ENCODE assay signal across 13 cellular contexts in the genomic region with DNA sequence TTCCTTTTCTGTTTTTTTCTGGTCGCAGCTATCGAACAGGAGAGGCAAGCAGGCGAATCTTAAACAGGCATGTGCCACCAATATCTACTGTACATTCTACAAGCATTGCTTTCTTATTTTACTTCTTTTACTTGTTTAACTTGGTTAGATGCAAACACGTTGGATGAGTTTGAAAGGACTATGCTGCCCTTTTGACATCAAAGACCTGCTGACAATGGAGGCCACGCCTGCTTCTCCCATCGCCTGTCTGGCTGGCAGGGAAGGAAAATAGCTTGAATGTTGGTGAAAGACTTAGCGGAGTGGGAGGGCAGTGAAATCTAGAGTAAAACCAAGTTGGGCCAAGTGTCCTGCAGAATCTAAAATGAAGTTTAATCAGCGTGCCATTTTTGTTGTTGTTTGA. TPM values are rescaled to one million over a fixed set of nuclear protein-coding genes. Genes with fewer than 3 reads are reported as not detected.
A peak's percentile ranks its signal among the peaks of the same experiment; 100 is the strongest.
DNase-seq lines count a peak whose midpoint lies in the region; ATAC-seq and TF ChIP-seq lines count a peak whose summit lies in the region.
"Had no signal": no experiment of that assay in that cellular context is flagged by ENCODE, and none has a peak within 500 bp of the region (broad histone marks: within the 10 kb centered on the region; RNA-seq: fewer than 3 reads in every experiment).

No MANE protein-coding gene starts in this region.

- DNase-seq in GM12864 (ENCODE audit: low read depth) (no peak), memory B cell (ENCODE audit: low spot score in 2 of 2) (no peak), coronary artery (ENCODE audit: low spot score) (no peak), NCI-H748 treated with DMSO at 0.1 percent for 48 hours (lab: John Stamatoyannopoulos, UW) (no peak), left lobe of liver (ENCODE audit: low spot score) (no peak)
- DNase-seq in activated T-helper 2 cell treated with anti-CD3 and anti-CD28 coated beads, Interferon-gamma antibody, Interleukin-2, Interleukin-4, amounts not matched to agents 10 μg/mL and 5 μg/mL and 100 μg/mL, durations not matched to agents 14 hours and 24 hours and 36 hours (ENCODE audit: low spot score): no peak
- DNase-seq: activated CD4-positive, alpha-beta T cell treated with anti-CD3 and anti-CD28 coated beads, Interleukin-2, amount 50 U/mL, for 48 hours; immature natural killer cell; PC-9 had no signal

- H2AFZ ChIP-seq in ACC112 (ENCODE audit: low read length, unreplicated experiment): peak overlapping the region; percentile 99
- H2AFZ ChIP-seq: PC-9 had no signal

- intact Hi-C loops in activated T-helper 2 cell treated with anti-CD3 and anti-CD28 coated beads, Interferon-gamma antibody, Interleukin-2, Interleukin-4, amounts not matched to agents 10 μg/mL and 5 μg/mL and 100 μg/mL, durations not matched to agents 14 hours and 24 hours and 36 hours (cut with micrococcal nuclease): loop anchor here (10.0 kb wide), 2 partner anchors 270 to 800 kb away; a partner anchor contains a TSS

- no peaks in the 10 kb centered on the region for H3K36me3 Mint-ChIP-seq in activated T-helper 2 cell treated with anti-CD3 and anti-CD28 coated beads, Interferon-gamma antibody, Interleukin-2, Interleukin-4, amounts not matched to agents 10 μg/mL and 5 μg/mL and 100 μg/mL, durations not matched to agents 14 hours and 24 hours and 36 hours (ENCODE audit: low read depth)
- no peaks in the 10 kb centered on the region for H3K36me3 Mint-ChIP-seq in memory B cell
- H3K36me3 Mint-ChIP-seq: immature natural killer cell had no signal

- H3K4me3 Mint-ChIP-seq in activated T-helper 2 cell treated with anti-CD3 and anti-CD28 coated beads, Interferon-gamma antibody, Interleukin-2, Interleukin-4, amounts not matched to agents 10 μg/mL and 5 μg/mL and 100 μg/mL, durations not matched to agents 14 hours and 24 hours and 36 hours (ENCODE audit: low read depth): peak overlapping the region; percentile 88
- peak overlapping the region; percentile 70 for H3K4me3 Mint-ChIP-seq in memory B cell

- H3K36me3 ChIP-seq in ACC112 (ENCODE audit: insufficient read depth, low read length): no peaks in the 10 kb centered on the region

- no peaks in the 10 kb centered on the region for H3K9me3 Mint-ChIP-seq in activated T-helper 2 cell treated with anti-CD3 and anti-CD28 coated beads, Interferon-gamma antibody, Interleukin-2, Interleukin-4, amounts not matched to agents 10 μg/mL and 5 μg/mL and 100 μg/mL, durations not matched to agents 14 hours and 24 hours and 36 hours
- no peaks in the 10 kb centered on the region for H3K9me3 Mint-ChIP-seq in memory B cell
- H3K9me3 Mint-ChIP-seq: immature natural killer cell had no signal

- peaks cover 12% of the 10 kb centered on the region for H3K4me1 Mint-ChIP-seq in activated T-helper 2 cell treated with anti-CD3 and anti-CD28 coated beads, Interferon-gamma antibody, Interleukin-2, Interleukin-4, amounts not matched to agents 10 μg/mL and 5 μg/mL and 100 μg/mL, durations not matched to agents 14 hours and 24 hours and 36 hours (ENCODE audit: low read depth)
- peaks cover 10% of the 10 kb centered on the region for H3K4me1 Mint-ChIP-seq in memory B cell
- H3K4me1 Mint-ChIP-seq: immature natural killer cell had no signal

- no peak for ATAC-seq in memory B cell (ENCODE audit: low read depth)
- no peak for ATAC-seq in GM18870 (IDR thresholded peaks at IDR 0.05; ENCODE audit: unreplicated experiment)
- no peak for ATAC-seq in left lobe of liver

- H3K4me3 ChIP-seq in ACC112 (ENCODE audit: low read depth, low read length) (peak overlapping the region; percentile 83), GM12864 (ENCODE audit: low read depth, low read length) (peak overlapping the region; percentile 73), coronary artery (no peak overlapping the region)
- H3K4me3 ChIP-seq: PC-9 had no signal

- H3K79me2 ChIP-seq in ACC112 (ENCODE audit: control insufficient read depth, insufficient read depth, low read length, unreplicated experiment): no peaks in the 10 kb centered on the region

- TF ChIP-seq CTCF in GM12864 (IDR thresholded peaks at IDR 0.05; ENCODE audit: low read depth, low read length, missing control alignments): no peak
- TF ChIP-seq CTCF in coronary artery (IDR thresholded peaks at IDR 0.05): no peak

- peak overlapping the region; percentile 56 for H3K27ac Mint-ChIP-seq in activated T-helper 2 cell treated with anti-CD3 and anti-CD28 coated beads, Interferon-gamma antibody, Interleukin-2, Interleukin-4, amounts not matched to agents 10 μg/mL and 5 μg/mL and 100 μg/mL, durations not matched to agents 14 hours and 24 hours and 36 hours
- no peak overlapping the region for H3K27ac Mint-ChIP-seq in memory B cell

- no peaks in the 10 kb centered on the region for H3K27me3 Mint-ChIP-seq in activated T-helper 2 cell treated with anti-CD3 and anti-CD28 coated beads, Interferon-gamma antibody, Interleukin-2, Interleukin-4, amounts not matched to agents 10 μg/mL and 5 μg/mL and 100 μg/mL, durations not matched to agents 14 hours and 24 hours and 36 hours (ENCODE audit: low read depth)
- no peaks in the 10 kb centered on the region for H3K27me3 Mint-ChIP-seq in memory B cell

- H3K4me1 ChIP-seq in ACC112 (ENCODE audit: control insufficient read depth, insufficient read depth, low read length, unreplicated experiment): no peaks in the 10 kb centered on the region

- H3K27me3 ChIP-seq in ACC112 (ENCODE audit: insufficient read depth, low read length): no peaks in the 10 kb centered on the region

- H3K27ac ChIP-seq in ACC112 (ENCODE audit: low read depth, low read length) (no peak overlapping the region), coronary artery (no peak overlapping the region)
- H3K27ac ChIP-seq: KMS-11, PC-9 had no signal

RNA-seq across cellular contexts. Expression of a gene that starts 1.5 kb away (rescaled TPM):
- 1.3 TPM in 2 replicates for total RNA-seq in activated T-helper 2 cell treated with anti-CD3 and anti-CD28 coated beads, Interferon-gamma antibody, Interleukin-2, Interleukin-4, amounts not matched to agents 10 μg/mL and 5 μg/mL and 100 μg/mL, durations not matched to agents 14 hours and 24 hours and 36 hours
- total RNA-seq in left lobe of liver: 0.48 TPM
- total RNA-seq: Daoy, PC-9 had no signal
